21 cellular contexts compared by ENCODE assay signal in genomic region chr1:79604490-79605198, GRCh38.
"Had no signal": no experiment of that assay in that cellular context is flagged by ENCODE, and none has a peak within 500 bp of the region (broad histone marks: within the 10 kb centered on the region; RNA-seq: fewer than 3 reads in every experiment).

No MANE protein-coding gene starts in this region.

- DNase-seq: activated gamma-delta T cell treated with Interleukin-2 at 50 U/mL for 16 hours; activated T-cell treated with anti-CD3 and anti-CD28 coated beads, Interleukin-2, amount 50 U/mL, for 1 hour; caudate nucleus; effector CD4-positive, alpha-beta T cell; left ventricle myocardium inferior; midbrain; pancreas; psoas muscle; stimulated activated CD4-positive, alpha-beta T cell treated with anti-CD3 and anti-CD28 coated beads, Interleukin-4, amount 100 ng/mL, for 24 hours; stimulated activated naive CD4-positive, alpha-beta T cell treated with Interleukin-2 at 50 U/mL for 16 hours; upper lobe of left lung; WERI-Rb-1 had no signal

- H3K36me3 Mint-ChIP-seq: activated naive CD4-positive, alpha-beta T cell treated with anti-CD3 and anti-CD28 coated beads, Interleukin-2, amount 50 U/mL, for 72 hours had no signal

- H3K27ac ChIP-seq: ascending aorta, brain microvascular endothelial cell, left ventricle myocardium inferior, neutrophil, pancreas, psoas muscle, right atrium auricular region, thoracic aorta, upper lobe of left lung, WERI-Rb-1 had no signal

- H3K9me3 ChIP-seq: pancreas, psoas muscle, upper lobe of left lung had no signal

- H3K4me3 Mint-ChIP-seq: dendritic cell treated with granulocyte-macrophage colony-stimulating factor and Interleukin-4, amounts not matched to agents 40 ng/mL and 50 ng/mL, for 4 days; natural killer cell treated with Interleukin-12 subunit alpha and Interleukin-12 subunit beta and Interleukin-15 and Interleukin-18, amount 100 ng/mL, for 72 hours; T-helper 2 cell treated with Interferon-gamma antibody and Interleukin-4, amounts not matched to agents 5 μg/mL and 100 μg/mL, for 36 hours had no signal

- H3K27ac Mint-ChIP-seq: activated naive CD4-positive, alpha-beta T cell treated with anti-CD3 and anti-CD28 coated beads, Interleukin-2, amount 50 U/mL, for 72 hours; dendritic cell treated with granulocyte-macrophage colony-stimulating factor and Interleukin-4, amounts not matched to agents 40 ng/mL and 50 ng/mL, for 4 days; natural killer cell treated with Interleukin-12 subunit alpha and Interleukin-12 subunit beta and Interleukin-15 and Interleukin-18, amount 100 ng/mL, for 72 hours; T-helper 2 cell treated with Interferon-gamma antibody and Interleukin-4, amounts not matched to agents 5 μg/mL and 100 μg/mL, for 36 hours had no signal

- H3K36me3 ChIP-seq: ascending aorta, brain microvascular endothelial cell, left ventricle myocardium inferior, neutrophil, pancreas, right atrium auricular region, thoracic aorta, upper lobe of left lung, WERI-Rb-1 had no signal

- ATAC-seq: activated naive CD4-positive, alpha-beta T cell treated with anti-CD3 and anti-CD28 coated beads, Interleukin-2, amount 50 U/mL, for 72 hours; natural killer cell treated with Interleukin-12 subunit alpha and Interleukin-12 subunit beta and Interleukin-15 and Interleukin-18, amount 100 ng/mL, for 72 hours; pancreas; psoas muscle had no signal

- H3K27me3 Mint-ChIP-seq: dendritic cell treated with granulocyte-macrophage colony-stimulating factor and Interleukin-4, amounts not matched to agents 40 ng/mL and 50 ng/mL, for 4 days; natural killer cell treated with Interleukin-12 subunit alpha and Interleukin-12 subunit beta and Interleukin-15 and Interleukin-18, amount 100 ng/mL, for 72 hours had no signal

- H3K4me3 ChIP-seq: ascending aorta, left ventricle myocardium inferior, pancreas, psoas muscle, right atrium auricular region, thoracic aorta, upper lobe of left lung had no signal

- H3K4me1 ChIP-seq: ascending aorta, left ventricle myocardium inferior, pancreas, psoas muscle, right atrium auricular region, upper lobe of left lung had no signal

- H3K27me3 ChIP-seq: ascending aorta, brain microvascular endothelial cell, neutrophil, pancreas, right atrium auricular region, upper lobe of left lung had no signal
